ENCODE assay signal across 8 cellular contexts in genomic region chr2:65507102-65508069, GRCh38.
"Had no signal": no experiment of that assay in that cellular context is flagged by ENCODE, and none has a peak within 500 bp of the region (broad histone marks: within the 10 kb centered on the region; RNA-seq: fewer than 3 reads in every experiment).

No MANE protein-coding gene starts in this region.

- DNase-seq: H9, HCEC 1CT, IMR-90, KBM-7 had no signal

- H2AFZ ChIP-seq: GM23338 had no signal

- FAIRE-seq: H1, H54 had no signal

- H3K4me2 ChIP-seq: GM23338 had no signal

- H3K4me3 Mint-ChIP-seq: GM23338, H9 had no signal

- H3K27ac Mint-ChIP-seq: GM23338, H9 had no signal

- H3K4me3 ChIP-seq: GM23338 had no signal

- H3K9me3 Mint-ChIP-seq: GM23338, H9 had no signal

- ATAC-seq: GM23338 had no signal

- H3K27ac ChIP-seq: HL-60 had no signal
